Comparison of ENCODE assay signal across 27 cellular contexts in the genomic region with DNA sequence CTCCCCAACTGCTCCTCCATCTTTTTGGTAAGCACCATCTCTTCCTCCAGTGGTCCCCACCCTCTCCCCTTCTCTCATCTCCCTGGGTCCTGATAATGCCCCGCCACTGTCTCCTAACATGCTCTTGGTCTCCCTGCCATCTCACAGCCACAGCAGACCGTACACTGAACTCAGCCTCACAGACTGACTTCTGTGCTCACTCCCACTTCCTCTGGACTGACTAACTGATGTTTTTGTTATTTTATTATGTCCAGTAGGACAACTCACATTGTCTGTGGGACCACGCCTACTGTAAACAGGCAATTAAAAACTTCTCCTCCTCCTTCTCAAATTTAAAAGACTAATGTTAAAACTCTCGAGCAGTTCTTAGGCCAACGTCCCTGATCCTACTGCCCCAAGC. TPM values are rescaled to one million over a fixed set of nuclear protein-coding genes. Genes with fewer than 3 reads are reported as not detected.
DNase-seq lines count a peak whose midpoint lies in the region; ATAC-seq, FAIRE-seq and TF ChIP-seq lines count a peak whose summit lies in the region.
"Had no signal": no experiment of that assay in that cellular context is flagged by ENCODE, and none has a peak within 500 bp of the region (broad histone marks: within the 10 kb centered on the region; RNA-seq: fewer than 3 reads in every experiment).

No MANE protein-coding gene starts in this region.

- DNase-seq in left ventricle myocardium superior (peak; percentile 2), right cardiac atrium (no peak), fibroblast of villous mesenchyme (ENCODE audit: low read depth) (peak; percentile 24), urothelium cell line (ENCODE audit: low spot score) (no peak), GDM1 (lab: John Stamatoyannopoulos, UW) (no peak)
- DNase-seq in activated CD4-positive, alpha-beta T cell treated with anti-CD3 and anti-CD28 coated beads, Interleukin-2, amount 50 U/mL, for 48 hours: no peak
- DNase-seq: ACHN; activated CD4-positive, CD25-positive, alpha-beta regulatory T cell; effector CD8-positive, alpha-beta T cell; MV-4-11; NCI-H187 treated with DMSO at 0.1 percent for 48 hours; NCI-H2227 treated with DMSO at 0.1 percent for 48 hours; NCI-H748 treated with DMSO at 0.1 percent for 48 hours; stimulated activated CD4-positive, alpha-beta T cell treated with anti-CD3 and anti-CD28 coated beads, Interleukin-15, amount 100 ng/mL, for 24 hours had no signal

- H3K4me3 ChIP-seq in right cardiac atrium (ENCODE audit: low read length): no peak overlapping the region
- no peak overlapping the region for H3K4me3 ChIP-seq in fibroblast of villous mesenchyme (ENCODE audit: low read depth, low read length)
- H3K4me3 ChIP-seq: heart left ventricle, pancreas had no signal

- peak overlapping the region; percentile 49 for H3K27ac Mint-ChIP-seq in activated T-helper 17 cell treated with anti-CD3 and anti-CD28 coated beads, Interleukin-2, amount 50 U/mL, for 72 hours
- H3K27ac Mint-ChIP-seq: activated naive CD4-positive, alpha-beta T cell treated with anti-CD3 and anti-CD28 coated beads, Interleukin-2, amount 50 U/mL, for 72 hours had no signal

- FAIRE-seq in urothelium cell line (lab: Jason Lieb, UNC): peak; percentile 23
- FAIRE-seq: astrocyte, GM18507, HTR-8/SVneo, pancreas had no signal

- no peaks in the 10 kb centered on the region for H3K9me3 Mint-ChIP-seq in activated T-helper 17 cell treated with anti-CD3 and anti-CD28 coated beads, Interleukin-2, amount 50 U/mL, for 72 hours
- H3K9me3 Mint-ChIP-seq: activated naive CD4-positive, alpha-beta T cell treated with anti-CD3 and anti-CD28 coated beads, Interleukin-2, amount 50 U/mL, for 72 hours; naive thymus-derived CD8-positive, alpha-beta T cell had no signal

- H3K4me1 ChIP-seq in right cardiac atrium (ENCODE audit: control insufficient read depth, insufficient read depth, low read length): peaks cover 2% of the 10 kb centered on the region

- no peak overlapping the region for H3K27ac ChIP-seq in right cardiac atrium (ENCODE audit: low read length)
- H3K27ac ChIP-seq: C4-2B, KMS-11, pancreas had no signal

- ATAC-seq in left ventricle myocardium superior: no peak
- ATAC-seq in right cardiac atrium: no peak
- no peak for ATAC-seq in activated T-helper 17 cell treated with anti-CD3 and anti-CD28 coated beads, Interleukin-2, amount 50 U/mL, for 72 hours (replicated peaks)
- ATAC-seq in HG02623 (IDR thresholded peaks at IDR 0.05; ENCODE audit: unreplicated experiment): no peak
- ATAC-seq: activated naive CD4-positive, alpha-beta T cell treated with anti-CD3 and anti-CD28 coated beads, Interleukin-2, amount 50 U/mL, for 72 hours; heart left ventricle; left colon; naive thymus-derived CD8-positive, alpha-beta T cell; pancreas; sciatic nerve had no signal

- H3K27me3 ChIP-seq in right cardiac atrium (ENCODE audit: control insufficient read depth, insufficient read depth): no peaks in the 10 kb centered on the region
- H3K27me3 ChIP-seq: pancreas had no signal

- H3K36me3 Mint-ChIP-seq in activated T-helper 17 cell treated with anti-CD3 and anti-CD28 coated beads, Interleukin-2, amount 50 U/mL, for 72 hours (ENCODE audit: low read depth): no peaks in the 10 kb centered on the region
- H3K36me3 Mint-ChIP-seq: activated naive CD4-positive, alpha-beta T cell treated with anti-CD3 and anti-CD28 coated beads, Interleukin-2, amount 50 U/mL, for 72 hours; naive thymus-derived CD8-positive, alpha-beta T cell had no signal

- no peaks in the 10 kb centered on the region for H3K9me3 ChIP-seq in right cardiac atrium (ENCODE audit: control insufficient read depth, low read length)
- H3K9me3 ChIP-seq: heart left ventricle, pancreas had no signal

- 69% methylated on average over 5 of the region's 5 CpGs for WGBS in right cardiac atrium

- no peaks in the 10 kb centered on the region for H3K27me3 Mint-ChIP-seq in activated T-helper 17 cell treated with anti-CD3 and anti-CD28 coated beads, Interleukin-2, amount 50 U/mL, for 72 hours
- H3K27me3 Mint-ChIP-seq: naive thymus-derived CD8-positive, alpha-beta T cell had no signal

- H3K4me3 Mint-ChIP-seq in activated T-helper 17 cell treated with anti-CD3 and anti-CD28 coated beads, Interleukin-2, amount 50 U/mL, for 72 hours: no peak overlapping the region

- peaks cover 5% of the 10 kb centered on the region for H3K4me1 Mint-ChIP-seq in activated T-helper 17 cell treated with anti-CD3 and anti-CD28 coated beads, Interleukin-2, amount 50 U/mL, for 72 hours

- intact Hi-C loops in left ventricle myocardium superior (cut with micrococcal nuclease) (no loop called here), right cardiac atrium (cut with DNase I) (no loop called here)

- TF ChIP-seq CTCF in fibroblast of villous mesenchyme (IDR thresholded peaks at IDR 0.05; ENCODE audit: insufficient read depth, low read depth, low read length): no peak

RNA-seq across cellular contexts. Expression of gene GNAZ, which starts 2.6 kb away (rescaled TPM):
- total RNA-seq in left ventricle myocardium superior (3.3 TPM), right cardiac atrium (1 to 10 TPM; 2.2 to 3.5 (median 3.1) TPM), fibroblast of villous mesenchyme (0.64 and 1.3 TPM in 2 replicates)
- 2.0 TPM for polyA plus RNA-seq in right cardiac atrium
- 1 to 10 TPM in 1 of 2 donors, under 1 TPM in 1; 0.37 to 2.0 TPM for total RNA-seq in activated T-helper 17 cell treated with anti-CD3 and anti-CD28 coated beads, Interleukin-2, amount 50 U/mL, for 72 hours

Comparison
In these comparisons a context has a peak if more than half of its experiments do, and no peak if none do; other contexts are left out.
1. DNase-seq: peak in left ventricle myocardium superior (single experiment) and fibroblast of villous mesenchyme (single experiment); none in right cardiac atrium (0 of 3), urothelium cell line (single experiment), activated CD4-positive, alpha-beta T cell treated with anti-CD3 and anti-CD28 coated beads, Interleukin-2, amount 50 U/mL, for 48 hours (0 of 2) and GDM1 (single experiment).